24 cellular contexts compared by ENCODE assay signal in the genomic region with DNA sequence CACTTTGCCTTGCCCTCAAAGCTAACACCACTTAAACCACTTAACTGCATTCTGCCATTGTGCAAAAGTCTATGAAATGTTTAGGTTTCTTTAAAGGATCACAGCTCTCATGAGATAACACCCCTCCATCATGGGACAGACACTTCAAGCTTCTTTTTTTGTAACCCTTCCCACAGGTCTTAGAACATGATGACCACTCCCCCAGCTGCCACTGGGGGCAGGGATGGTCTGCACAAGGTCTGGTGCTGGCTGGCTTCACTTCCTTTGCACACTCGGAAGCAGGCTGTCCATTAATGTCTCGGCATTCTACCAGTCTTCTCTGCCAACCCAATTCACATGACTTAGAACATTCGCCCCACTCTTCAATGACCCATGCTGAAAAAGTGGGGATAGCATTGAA. TPM values are rescaled to one million over a fixed set of nuclear protein-coding genes. Genes with fewer than 3 reads are reported as not detected.
DNase-seq lines count a peak whose midpoint lies in the region; ATAC-seq and TF ChIP-seq lines count a peak whose summit lies in the region.
"Had no signal": no experiment of that assay in that cellular context is flagged by ENCODE, and none has a peak within 500 bp of the region (broad histone marks: within the 10 kb centered on the region; RNA-seq: fewer than 3 reads in every experiment).

No MANE protein-coding gene starts in this region.

- H2AK5ac ChIP-seq in H9 (ENCODE audit: insufficient read length, low read length): no peak overlapping the region

- H3K36me3 ChIP-seq in fibroblast of lung (ENCODE audit: control insufficient read depth, insufficient read depth, low read length) (peaks cover 34% of the 10 kb centered on the region), gastrocnemius medialis (peaks cover 0 to 61% of the 10 kb centered on the region in 2 donors), spleen (peaks cover 0 to 65% (median 16%) of the 10 kb centered on the region in 6 donors)

- peak overlapping the region in 1 of 3 experiments; percentile 16; a peak in 1 of 7 replicates for H3K27ac Mint-ChIP-seq in H9
- H3K27ac Mint-ChIP-seq: activated CD8-positive, alpha-beta memory T cell treated with anti-CD3 and anti-CD28 coated beads, Interleukin-2, amount 10 ng/mL, durations not matched to agents 7 days and 5 days; activated naive CD8-positive, alpha-beta T cell; CD8-positive, alpha-beta T cell had no signal

- H3K27me3 ChIP-seq in H9 (ENCODE audit: insufficient read depth, low read length): no peaks in the 10 kb centered on the region
- H3K27me3 ChIP-seq in fibroblast of lung (ENCODE audit: control insufficient read depth, insufficient read depth, low read length): no peaks in the 10 kb centered on the region
- no peaks in the 10 kb centered on the region for H3K27me3 ChIP-seq in gastrocnemius medialis
- peaks cover 0 to 11% (median 0%) of the 10 kb centered on the region in 7 donors for H3K27me3 ChIP-seq in spleen (replicated peaks in 1 of 7)
- no peaks in the 10 kb centered on the region for H3K27me3 ChIP-seq in dorsolateral prefrontal cortex
- H3K27me3 ChIP-seq: heart left ventricle, tibial nerve had no signal

- no peak overlapping the region for H4K8ac ChIP-seq in H9 (replicated peaks; ENCODE audit: insufficient read length, low read depth, low read length)

- peaks cover 7 to 8% of the 10 kb centered on the region in 2 experiments for H3K4me1 Mint-ChIP-seq in H9

- no peak for TF ChIP-seq POLR2A in gastrocnemius medialis (IDR thresholded peaks at IDR 0.05)
- no peak for TF ChIP-seq POLR2A in spleen (IDR thresholded peaks at IDR 0.05)

- H2BK12ac ChIP-seq in H9 (ENCODE audit: insufficient read length, low read depth, low read length): no peak overlapping the region

- no peaks in the 10 kb centered on the region for H3K23me2 ChIP-seq in H9 (ENCODE audit: insufficient read length, low read depth, low read length, poor library complexity, severe bottlenecking)

- no peaks in the 10 kb centered on the region for H3K79me1 ChIP-seq in H9 (ENCODE audit: insufficient read depth, low read depth, low read length, poor library complexity, severe bottlenecking)

- no peak overlapping the region for H3K4me2 ChIP-seq in H9 (ENCODE audit: insufficient read depth, insufficient read length, low read length)
- peak overlapping the region; percentile 61 for H3K4me2 ChIP-seq in fibroblast of lung (ENCODE audit: extremely low read depth, insufficient read depth, low read length)

- intact Hi-C loops in gastrocnemius medialis (cut with DNase I; ENCODE audit: low total_unique reads) (no loop called here), spleen (cut with DNase I; ENCODE audit: low total_unique reads) (no loop called here), dorsolateral prefrontal cortex (cut with DNase I) (no loop called here)

- H4K5ac ChIP-seq in H9 (ENCODE audit: insufficient read length, low read depth, low read length): no peak overlapping the region

- no peak overlapping the region for H3K4me3 Mint-ChIP-seq in H9
- H3K4me3 Mint-ChIP-seq: activated CD8-positive, alpha-beta memory T cell treated with anti-CD3 and anti-CD28 coated beads, Interleukin-2, amount 10 ng/mL, durations not matched to agents 7 days and 5 days; activated naive CD8-positive, alpha-beta T cell; CD8-positive, alpha-beta T cell; neural crest cell had no signal

- H3K4me3 ChIP-seq in WI38 (ENCODE audit: low read depth, low read length) (no peak overlapping the region), fibroblast of lung (replicated peaks in 1 of 4; ENCODE audit: control extremely low read depth in 1 of 4, insufficient read depth in 1 of 4, low read depth in 3 of 4, low read length in 4 of 4) (peak overlapping the region in 1 of 4 experiments; percentile 8), gastrocnemius medialis (no peak overlapping the region), spleen (no peak overlapping the region), dorsolateral prefrontal cortex (peak overlapping the region in 3 of 59 donors; percentile 1 to 5 (median 4))
- H3K4me3 ChIP-seq: tibial nerve had no signal

- H4K91ac ChIP-seq in H9 (ENCODE audit: insufficient read length, low read depth, low read length): no peak overlapping the region

- H3K4me1 ChIP-seq in H9 (ENCODE audit: insufficient read depth, low read length) (0 out of 2 replicates have a peak, but pooled peaks cover 4% of the 10 kb centered on the region), fibroblast of lung (ENCODE audit: control insufficient read depth, extremely low read depth, insufficient read depth, low read length) (peaks cover 14% of the 10 kb centered on the region), gastrocnemius medialis (peaks cover 34 to 51% of the 10 kb centered on the region in 2 donors), spleen (peaks cover 0 to 48% (median 15%) of the 10 kb centered on the region in 6 donors)

- peaks cover 44 to 61% (median 58%) of the 10 kb centered on the region in 3 experiments for H3K36me3 Mint-ChIP-seq in H9 (ENCODE audit: insufficient read depth in 1 of 3, low read depth in 3 of 3)
- H3K36me3 Mint-ChIP-seq: activated CD8-positive, alpha-beta memory T cell treated with anti-CD3 and anti-CD28 coated beads, Interleukin-2, amount 10 ng/mL, durations not matched to agents 7 days and 5 days; activated naive CD8-positive, alpha-beta T cell; CD8-positive, alpha-beta T cell had no signal

- no peak overlapping the region for H2BK5ac ChIP-seq in H9 (ENCODE audit: insufficient read length, low read length)

- in situ Hi-C loops in gastrocnemius medialis (cut with MboI; ENCODE audit: low sequenced_read_pairs in 4 of 4): loop anchor here in 2 of 4 donors (25.0 kb wide), 1 partner anchor 1225 kb away; no protein-coding TSS in a partner anchor

- no peak for ATAC-seq in gastrocnemius medialis
- ATAC-seq in GM21825 (IDR thresholded peaks at IDR 0.05; ENCODE audit: unreplicated experiment): no peak
- ATAC-seq: activated CD8-positive, alpha-beta memory T cell treated with anti-CD3 and anti-CD28 coated beads, Interleukin-2, amount 10 ng/mL, durations not matched to agents 7 days and 5 days; CD8-positive, alpha-beta T cell; heart left ventricle; left lobe of liver; stimulated activated naive CD8-positive, alpha-beta T cell treated with anti-CD3 and anti-CD28 coated beads, Interleukin-15, Interleukin-2, amounts not matched to agents 100 U/mL and 50 U/mL, for 24 hours had no signal

- H3K27ac ChIP-seq in H9 (ENCODE audit: insufficient read length, low read depth, low read length) (no peak overlapping the region), fibroblast of lung (ENCODE audit: insufficient read depth, low read length) (no peak overlapping the region), gastrocnemius medialis (peak overlapping the region; percentile 8 to 90 (median 36)), spleen (no peak overlapping the region), dorsolateral prefrontal cortex (peak overlapping the region in 7 of 59 donors; percentile 1 to 51 (median 34))
- H3K27ac ChIP-seq: tibial nerve had no signal

- H3T11ph ChIP-seq in H9 (ENCODE audit: low read length): no peak overlapping the region

- H3K4ac ChIP-seq in H9 (ENCODE audit: low read depth, low read length): no peak overlapping the region

- H2BK20ac ChIP-seq in H9 (ENCODE audit: low read depth, low read length, poor library complexity, severe bottlenecking): no peak overlapping the region

- no peak overlapping the region for H3K9ac ChIP-seq in H9 (ENCODE audit: extremely low read depth, insufficient read length, low read length)
- no peak overlapping the region for H3K9ac ChIP-seq in fibroblast of lung (ENCODE audit: insufficient read depth, low read length)

- no peak overlapping the region for H2BK15ac ChIP-seq in H9 (ENCODE audit: low read depth, low read length)

- no peaks in the 10 kb centered on the region; the same call in 1 of the 2 replicates for H3K79me2 ChIP-seq in H9 (ENCODE audit: insufficient read depth, low read length)
- H3K79me2 ChIP-seq in fibroblast of lung (ENCODE audit: control insufficient read depth, insufficient read depth, low read length): peaks cover 28% of the 10 kb centered on the region

- WGBS in H9 (ENCODE audit: extremely low coverage, insufficient read length, low lambda C conversion rate): no CpG with 5 or more reads among the region's 3 CpGs
- WGBS in spleen, 5 donors: 73 to 83% (median 81%) methylated on average over 3 of the region's 3 CpGs

- no peak overlapping the region for H2BK120ac ChIP-seq in H9 (ENCODE audit: low read depth, low read length, poor library complexity, severe bottlenecking)

- H2AFZ ChIP-seq in H9 (ENCODE audit: low read length) (no peak overlapping the region), fibroblast of lung (ENCODE audit: low read length) (no peak overlapping the region)

- peaks cover 0 to 2% of the 10 kb centered on the region in 2 experiments; a peak in 1 of 5 replicates for H3K9me3 Mint-ChIP-seq in H9
- H3K9me3 Mint-ChIP-seq: CD8-positive, alpha-beta T cell; neural crest cell had no signal

- no peak for DNase-seq in H9
- peak in 1 of 2 donors; percentile 19 for DNase-seq in fibroblast of lung (ENCODE audit: low read depth in 2 of 2)
- no peak for DNase-seq in gastrocnemius medialis
- DNase-seq in pons (ENCODE audit: low spot score): no peak
- no peak for DNase-seq in spleen
- no peak for DNase-seq in dorsolateral prefrontal cortex
- DNase-seq: activated CD4-positive, alpha-beta T cell treated with anti-CD3 and anti-CD28 coated beads for 48 hours; activated CD8-positive, alpha-beta memory T cell treated with anti-CD3 and anti-CD28 coated beads, Interleukin-2, amount 10 ng/mL, durations not matched to agents 7 days and 5 days; CD8-positive, alpha-beta T cell; DMS153; effector memory CD4-positive, alpha-beta T cell; heart left ventricle; midbrain; NCI-H2081 treated with DMSO at 0.1 percent for 48 hours; SHP77; stimulated activated CD4-positive, alpha-beta T cell treated with anti-CD3 and anti-CD28 coated beads, Interleukin-4, amount 100 ng/mL, for 1 hour; stimulated activated naive CD8-positive, alpha-beta T cell treated with anti-CD3 and anti-CD28 coated beads, Interleukin-15, Interleukin-2, amounts not matched to agents 100 U/mL and 50 U/mL, for 24 hours; SW 1271 had no signal

- H3K9me3 ChIP-seq in H9 (ENCODE audit: control insufficient read depth, low read depth, low read length): no peaks in the 10 kb centered on the region
- no peaks in the 10 kb centered on the region for H3K9me3 ChIP-seq in fibroblast of lung (ENCODE audit: control insufficient read depth, insufficient read depth, low read depth, low read length)
- no peaks in the 10 kb centered on the region for H3K9me3 ChIP-seq in gastrocnemius medialis
- H3K9me3 ChIP-seq in spleen: no peaks in the 10 kb centered on the region
- H3K9me3 ChIP-seq: heart left ventricle, tibial nerve had no signal

- peak; percentile 30; the same call in 2 of the 3 replicates for TF ChIP-seq CTCF in H9 (conservative IDR thresholded peaks at IDR 0.05)
- TF ChIP-seq CTCF in WI38 (IDR thresholded peaks at IDR 0.05; ENCODE audit: low read depth, low read length): 0 out of 2 replicates have a peak, but pooled peaks have one; percentile 8
- no peak for TF ChIP-seq CTCF in fibroblast of lung (conservative IDR thresholded peaks at IDR 0.05 in 1 of 2, IDR thresholded peaks at IDR 0.05 in 1 of 2; ENCODE audit: low read depth in 1 of 2, low read length in 2 of 2)
- TF ChIP-seq CTCF in gastrocnemius medialis (IDR thresholded peaks at IDR 0.05 in 4 of 5, conservative IDR thresholded peaks at IDR 0.05 in 1 of 5): no peak
- no peak for TF ChIP-seq CTCF in spleen (IDR thresholded peaks at IDR 0.05 in 8 of 11, conservative IDR thresholded peaks at IDR 0.05 in 3 of 11)
- peak in 1 of 56 donors; percentile 8 for TF ChIP-seq CTCF in dorsolateral prefrontal cortex (IDR thresholded peaks at IDR 0.05 in 54 of 56, conservative IDR thresholded peaks at IDR 0.05 in 2 of 56; ENCODE audit: low read depth in 1 of 56, partially characterized antibody in 56 of 56)

- no peak overlapping the region for H3K23ac ChIP-seq in H9 (ENCODE audit: insufficient read length, low read depth, low read length)

- no peaks in the 10 kb centered on the region for H3K27me3 Mint-ChIP-seq in H9 (ENCODE audit: low read depth)

- H3K14ac ChIP-seq in H9 (ENCODE audit: insufficient read depth, low read length): no peak overlapping the region

- H4K20me1 ChIP-seq in H9 (ENCODE audit: control insufficient read depth, insufficient read depth, insufficient read length) (no peaks in the 10 kb centered on the region), fibroblast of lung (ENCODE audit: control insufficient read depth, extremely low read depth, insufficient read depth, low read length) (peaks cover 9% of the 10 kb centered on the region)

- H3K18ac ChIP-seq in H9 (ENCODE audit: insufficient read length, low read depth, low read length): no peak overlapping the region

- H3K56ac ChIP-seq in H9 (ENCODE audit: insufficient read length, low read depth, low read length): no peak overlapping the region

RNA-seq across cellular contexts. Expression of gene ADAMTS1, which starts 7.7 kb away (rescaled TPM):
- total RNA-seq in H9 (2021) (17.8 and 17.9 TPM in 2 replicates), fibroblast of lung (186 and 199 TPM in 2 replicates), gastrocnemius medialis (10 to 100 TPM; 23.7 to 43.8 (median 33.1) TPM), spleen (10 to 100 TPM; 15.9 to 71.6 (median 29.6) TPM), dorsolateral prefrontal cortex (100 to 1,000 TPM in 3 of 120 experiments, 10 to 100 TPM in 117; 11.7 to 160 (median 37.6) TPM)
- polyA plus RNA-seq in fibroblast of lung (200 and 208 TPM in 2 replicates), spleen (10 to 100 TPM in 1 of 3 donors, 1 to 10 TPM in 2; 2.3 to 11.2 (median 7.8) TPM)
- 119 and 123 TPM in 2 replicates for polyA plus RNA-seq in fibroblast of lung (2012)
- polyA minus RNA-seq in fibroblast of lung (ENCODE audit: low replicate concordance): 886 and 1,145 TPM in 2 replicates
- total RNA-seq: CD8-positive, alpha-beta T cell had no signal

Comparison
In these comparisons a context has a peak if more than half of its experiments do, and no peak if none do; other contexts are left out.
1. H3K27ac ChIP-seq: peak in gastrocnemius medialis (4 of 4); none in H9 (single experiment), fibroblast of lung (single experiment) and spleen (0 of 8).
2. CTCF ChIP-seq: peak in H9 (single experiment) and WI38 (single experiment); none in fibroblast of lung (0 of 2), gastrocnemius medialis (0 of 5) and spleen (0 of 11).